ENCODE assay signal across 8 cellular contexts in genomic region chr13:59906413-59907027, GRCh38.
DNase-seq lines count a peak whose midpoint lies in the region; ATAC-seq and TF ChIP-seq lines count a peak whose summit lies in the region.

No MANE protein-coding gene starts in this region.

- in situ Hi-C loops in gastrocnemius medialis (cut with MboI; ENCODE audit: low sequenced_read_pairs in 4 of 4) = no loop called here

- H3K9me3 ChIP-seq in gastrocnemius medialis = no peaks in the 10 kb centered on the region

- no peaks in the 10 kb centered on the region for H3K4me1 ChIP-seq in gastrocnemius medialis

- H3K4me3 ChIP-seq in dorsolateral prefrontal cortex = no peak overlapping the region
- no peak overlapping the region for H3K4me3 ChIP-seq in gastrocnemius medialis

- intact Hi-C loops in dorsolateral prefrontal cortex (cut with DNase I) (loop anchor here in 1 of 2 donors (5.0 kb wide), 1 partner anchor 46 kb away; no protein-coding TSS in a partner anchor), gastrocnemius medialis (cut with DNase I; ENCODE audit: low total_unique reads) (no loop called here)

- H3K27me3 ChIP-seq in dorsolateral prefrontal cortex (no peaks in the 10 kb centered on the region), gastrocnemius medialis (no peaks in the 10 kb centered on the region)

- TF ChIP-seq CTCF in dorsolateral prefrontal cortex (IDR thresholded peaks at IDR 0.05 in 54 of 56, conservative IDR thresholded peaks at IDR 0.05 in 2 of 56; ENCODE audit: low read depth in 1 of 56, partially characterized antibody in 56 of 56) (peak in 55 of 56 donors; percentile 11 to 71 (median 51)), gastrocnemius medialis (IDR thresholded peaks at IDR 0.05 in 4 of 5, conservative IDR thresholded peaks at IDR 0.05 in 1 of 5) (no peak)

- H3K27ac ChIP-seq in dorsolateral prefrontal cortex = no peak overlapping the region
- H3K27ac ChIP-seq in gastrocnemius medialis = no peak overlapping the region

- no peak for ATAC-seq in gastrocnemius medialis
- no peak for ATAC-seq in HG02970 (IDR thresholded peaks at IDR 0.05; ENCODE audit: low FRiP score, unreplicated experiment)
- no peak for ATAC-seq in HG02623 (IDR thresholded peaks at IDR 0.05; ENCODE audit: unreplicated experiment)

- DNase-seq in NCI-H345 (lab: John Stamatoyannopoulos, UW) (peak; percentile 19), NCI-H345 treated with DMSO at 0.1 percent for 48 hours (lab: John Stamatoyannopoulos, UW; ENCODE audit: unreplicated experiment) (no peak), NCI-H2171 treated with DMSO at 0.1 percent for 48 hours (lab: John Stamatoyannopoulos, UW) (peak; percentile 65), dorsolateral prefrontal cortex (no peak), non-pigmented ciliary epithelial cell (ENCODE audit: low read depth) (peak; percentile 22), gastrocnemius medialis (no peak)

- TF ChIP-seq POLR2A in gastrocnemius medialis (IDR thresholded peaks at IDR 0.05) = no peak

- no peaks in the 10 kb centered on the region for H3K36me3 ChIP-seq in gastrocnemius medialis

Comparison
In these comparisons a context has a peak if more than half of its experiments do, and no peak if none do; other contexts are left out.
1. DNase-seq: peak in NCI-H345 (single experiment), NCI-H2171 treated with DMSO at 0.1 percent for 48 hours (single experiment) and non-pigmented ciliary epithelial cell (single experiment); none in NCI-H345 treated with DMSO at 0.1 percent for 48 hours (single experiment), dorsolateral prefrontal cortex (0 of 10) and gastrocnemius medialis (0 of 2).
2. CTCF ChIP-seq: peak in dorsolateral prefrontal cortex (55 of 56); none in gastrocnemius medialis (0 of 5).